Comparison of ENCODE assay signal across 29 cellular contexts in the genomic region with DNA sequence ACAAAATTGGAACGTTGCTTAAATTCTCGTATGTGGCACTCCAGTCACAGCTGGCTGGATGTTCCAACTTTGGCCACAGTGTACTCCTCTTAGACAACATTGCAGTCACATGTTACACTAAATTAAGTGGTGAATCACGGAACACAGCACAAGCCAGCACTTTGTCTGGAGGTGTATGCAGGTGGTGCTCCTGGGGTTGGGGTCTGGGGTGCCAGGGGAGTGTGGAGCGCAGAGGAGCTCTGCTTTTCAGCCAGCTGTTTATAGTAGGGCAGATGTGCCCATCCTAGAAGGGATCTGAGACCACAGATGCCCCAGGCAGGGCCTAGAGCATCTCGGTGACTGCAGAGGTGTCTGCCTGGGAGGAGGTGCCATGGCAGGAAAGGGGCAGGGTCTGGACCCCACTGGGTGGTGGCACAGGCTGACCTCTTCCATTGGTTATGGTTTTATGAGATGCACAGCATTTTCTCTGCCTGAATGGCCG.
A peak's percentile ranks its signal among the peaks of the same experiment; 100 is the strongest.
DNase-seq lines count a peak whose midpoint lies in the region; ATAC-seq and TF ChIP-seq lines count a peak whose summit lies in the region.
"Had no signal": no experiment of that assay in that cellular context is flagged by ENCODE, and none has a peak within 500 bp of the region (broad histone marks: within the 10 kb centered on the region; RNA-seq: fewer than 3 reads in every experiment).

No MANE protein-coding gene starts in this region.

- H3K36me3 Mint-ChIP-seq in activated T-cell treated with anti-CD3 and anti-CD28 coated beads, Interleukin-2, amount 50 U/mL, for 72 hours (ENCODE audit: insufficient read depth in 2 of 2) = peaks cover 0 to 9% of the 10 kb centered on the region in 2 donors
- H3K36me3 Mint-ChIP-seq: activated naive CD4-positive, alpha-beta T cell treated with anti-CD3 and anti-CD28 coated beads, Interleukin-2, amount 10 ng/mL, durations not matched to agents 7 days and 5 days; immature natural killer cell; stimulated activated naive B cell treated with anti-CD40 and anti-IgM and Interleukin-4, amounts not matched to agents 10 μg/mL and 1 μg/mL and 100 μg/mL, for 72 hours; T-cell had no signal

- no peak overlapping the region for H3K27ac Mint-ChIP-seq in activated T-cell treated with anti-CD3 and anti-CD28 coated beads, Interleukin-2, amount 50 U/mL, for 72 hours
- H3K27ac Mint-ChIP-seq: activated naive CD4-positive, alpha-beta T cell treated with anti-CD3 and anti-CD28 coated beads, Interleukin-2, amount 10 ng/mL, durations not matched to agents 7 days and 5 days; activated T-helper 1 cell treated with anti-CD3 and anti-CD28 coated beads, Interleukin-12 subunit alpha, Interleukin-12 subunit beta, Interleukin-2, Interleukin-4 antibody, amounts not matched to agents 30 ng/mL and 10 ng/mL and 1 ng/mL, durations not matched to agents 14 hours and 24 hours and 36 hours; H9; immature natural killer cell; stimulated activated naive B cell treated with anti-CD40 and anti-IgM and Interleukin-4, amounts not matched to agents 10 μg/mL and 1 μg/mL and 100 μg/mL, for 72 hours; T-cell had no signal

- H3K4me3 ChIP-seq in H7 (ENCODE audit: insufficient read depth, low read depth, low read length) = no peak overlapping the region
- H3K4me3 ChIP-seq in colonic mucosa = no peak overlapping the region
- H3K4me3 ChIP-seq: gastroesophageal sphincter, prostate gland, thoracic aorta had no signal

- H3K36me3 ChIP-seq in H7 (replicated peaks; ENCODE audit: control insufficient read depth, insufficient read depth, low read length) = peaks cover 6% of the 10 kb centered on the region; the same call in 1 of the 2 replicates
- no peaks in the 10 kb centered on the region for H3K36me3 ChIP-seq in colonic mucosa
- H3K36me3 ChIP-seq: brain microvascular endothelial cell, neutrophil, prostate gland, thoracic aorta had no signal

- H3K9me3 Mint-ChIP-seq in activated T-cell treated with anti-CD3 and anti-CD28 coated beads, Interleukin-2, amount 50 U/mL, for 72 hours = peaks cover 0 to 2% of the 10 kb centered on the region in 2 donors
- H3K9me3 Mint-ChIP-seq: stimulated activated naive B cell treated with anti-CD40 and anti-IgM and Interleukin-4, amounts not matched to agents 10 μg/mL and 1 μg/mL and 100 μg/mL, for 72 hours had no signal

- H3K27me3 ChIP-seq in H7 (ENCODE audit: control insufficient read depth, insufficient read depth, low read length) (no peaks in the 10 kb centered on the region), colonic mucosa (no peaks in the 10 kb centered on the region)
- H3K27me3 ChIP-seq: brain microvascular endothelial cell, gastroesophageal sphincter had no signal

- H3K4me1 ChIP-seq in colonic mucosa = peaks cover 8% of the 10 kb centered on the region
- H3K4me1 ChIP-seq: gastroesophageal sphincter had no signal

- H3K4me1 Mint-ChIP-seq in activated T-cell treated with anti-CD3 and anti-CD28 coated beads, Interleukin-2, amount 50 U/mL, for 72 hours (ENCODE audit: low read depth) = peaks cover 27% of the 10 kb centered on the region
- H3K4me1 Mint-ChIP-seq: immature natural killer cell had no signal

- no peaks in the 10 kb centered on the region for H3K27me3 Mint-ChIP-seq in activated T-cell treated with anti-CD3 and anti-CD28 coated beads, Interleukin-2, amount 50 U/mL, for 72 hours (ENCODE audit: low read depth)
- H3K27me3 Mint-ChIP-seq: stimulated activated naive B cell treated with anti-CD40 and anti-IgM and Interleukin-4, amounts not matched to agents 10 μg/mL and 1 μg/mL and 100 μg/mL, for 72 hours had no signal

- no peak overlapping the region for H3K27ac ChIP-seq in colonic mucosa
- H3K27ac ChIP-seq: brain microvascular endothelial cell, gastroesophageal sphincter, neutrophil, prostate gland, thoracic aorta had no signal

- peak; percentile 8 for DNase-seq in activated T-cell treated with anti-CD3 and anti-CD28 coated beads, Interleukin-2, amount 50 U/mL, for 1 hour
- DNase-seq in activated T-cell treated with anti-CD3 and anti-CD28 coated beads, Interleukin-2, amount 50 U/mL, for 72 hours = no peak
- peak; percentile 27 for DNase-seq in H7
- DNase-seq in colonic mucosa = peak; percentile 15
- DNase-seq in ureter (ENCODE audit: low spot score) = peak; percentile 32
- DNase-seq in amniotic stem cell (lab: John Stamatoyannopoulos, UW) = no peak
- DNase-seq in iPS-NIHi7 (ENCODE audit: extremely low spot score) = no peak
- DNase-seq: ACHN; activated naive CD4-positive, alpha-beta T cell treated with anti-CD3 and anti-CD28 coated beads, Interleukin-2, amount 10 ng/mL, durations not matched to agents 7 days and 5 days; brain microvascular endothelial cell; DMS153; H9; hippocampal formation; immature natural killer cell; IMR-90; mesenchymal stem cell; NCI-H1092; NCI-H187; NCI-H2171 treated with DMSO at 0.1 percent for 48 hours; NCI-H510A treated with DMSO at 0.1 percent for 48 hours; SIG-M5; stimulated activated CD4-positive, alpha-beta T cell treated with anti-CD3 and anti-CD28 coated beads, Interleukin-15, amount 100 ng/mL, for 24 hours; stimulated activated naive B cell treated with anti-CD40 and anti-IgM and Interleukin-4, amounts not matched to agents 10 μg/mL and 1 μg/mL and 100 μg/mL, for 72 hours had no signal

- no peak for ATAC-seq in activated T-cell treated with anti-CD3 and anti-CD28 coated beads, Interleukin-2, amount 50 U/mL, for 72 hours (replicated peaks in 1 of 2)
- ATAC-seq: gastroesophageal sphincter; stimulated activated naive B cell treated with anti-CD40 and anti-IgM and Interleukin-4, amounts not matched to agents 10 μg/mL and 1 μg/mL and 100 μg/mL, for 72 hours; T-cell had no signal

- no peaks in the 10 kb centered on the region for H3K9me3 ChIP-seq in colonic mucosa
- H3K9me3 ChIP-seq: gastroesophageal sphincter, neutrophil, prostate gland had no signal

- H3K9ac ChIP-seq in colonic mucosa (ENCODE audit: low read depth in 2 of 2, low read length in 2 of 2) = no peak overlapping the region

- no peak for TF ChIP-seq CTCF in colonic mucosa (IDR thresholded peaks at IDR 0.05)

- H3K4me3 Mint-ChIP-seq in activated T-cell treated with anti-CD3 and anti-CD28 coated beads, Interleukin-2, amount 50 U/mL, for 72 hours = no peak overlapping the region
- H3K4me3 Mint-ChIP-seq: activated naive CD4-positive, alpha-beta T cell treated with anti-CD3 and anti-CD28 coated beads, Interleukin-2, amount 10 ng/mL, durations not matched to agents 7 days and 5 days; activated T-helper 1 cell treated with anti-CD3 and anti-CD28 coated beads, Interleukin-12 subunit alpha, Interleukin-12 subunit beta, Interleukin-2, Interleukin-4 antibody, amounts not matched to agents 30 ng/mL and 10 ng/mL and 1 ng/mL, durations not matched to agents 14 hours and 24 hours and 36 hours; H9; immature natural killer cell; stimulated activated naive B cell treated with anti-CD40 and anti-IgM and Interleukin-4, amounts not matched to agents 10 μg/mL and 1 μg/mL and 100 μg/mL, for 72 hours; T-cell had no signal

- intact Hi-C loops in colonic mucosa (cut with DNase I) = no loop called here

Comparison
In these comparisons a context has a peak if more than half of its experiments do, and no peak if none do; other contexts are left out.
1. DNase-seq: peak in activated T-cell treated with anti-CD3 and anti-CD28 coated beads, Interleukin-2, amount 50 U/mL, for 1 hour (single experiment), H7 (single experiment), colonic mucosa (single experiment) and ureter (single experiment); none in activated T-cell treated with anti-CD3 and anti-CD28 coated beads, Interleukin-2, amount 50 U/mL, for 72 hours (0 of 2), amniotic stem cell (single experiment) and iPS-NIHi7 (single experiment).